ENCODE assay signal across 1 cellular context in genomic region chr2:169827272-169828140, GRCh38.
A peak's percentile ranks its signal among the peaks of the same experiment; 100 is the strongest.
TF ChIP-seq lines count a peak whose summit lies in the region.

TSS of gene UBR3 (plus strand) at chr2:169827454. CDS start at chr2:169827508, 54 bp downstream.

TF ChIP-seq in HepG2, 621 proteins besides CTCF, POLR2A, EP300 and RAD21 (continued from another document and continues in another):
- peak; percentile 17; the same call in 1 of the 2 replicates for TF ChIP-seq IRF9 (CRISPR knock-in tag; IDR thresholded peaks at IDR 0.05; ENCODE audit: borderline replicate concordance)
- no peak for TF ChIP-seq ZNF460 (CRISPR knock-in tag; IDR thresholded peaks at IDR 0.05; ENCODE audit: borderline replicate concordance)
- no peak; the same call in 1 of the 2 replicates for TF ChIP-seq ATF3 (CRISPR knock-in tag; IDR thresholded peaks at IDR 0.05)
- no peak for TF ChIP-seq HINFP (CRISPR knock-in tag; IDR thresholded peaks at IDR 0.05; ENCODE audit: low read depth)
- TF ChIP-seq SOX5 (CRISPR knock-in tag; IDR thresholded peaks at IDR 0.05; ENCODE audit: borderline replicate concordance), result no peak; the same call in 1 of the 2 replicates
- peak; percentile 61; the same call in 1 of the 2 replicates for TF ChIP-seq CENPT (CRISPR knock-in tag; IDR thresholded peaks at IDR 0.05; ENCODE audit: low read depth)
- TF ChIP-seq SOX13 (IDR thresholded peaks at IDR 0.05), result no peak
- TF ChIP-seq SOX13 (CRISPR knock-in tag; conservative IDR thresholded peaks at IDR 0.05 in 1 of 2, IDR thresholded peaks at IDR 0.05 in 1 of 2), result 0 out of 4 replicates have a peak, but pooled peaks of 1 of the 2 experiments have one; percentile 10
- no peak for TF ChIP-seq HNRNPH1 (optimal IDR thresholded peaks at IDR 0.05; ENCODE audit: low read depth, low read length)
- TF ChIP-seq SNAPC2 (CRISPR knock-in tag; IDR thresholded peaks at IDR 0.05), result 0 out of 2 replicates have a peak, but pooled peaks have one; percentile 48
- no peak for TF ChIP-seq KDM6A (CRISPR knock-in tag; IDR thresholded peaks at IDR 0.05; ENCODE audit: low read depth)
- TF ChIP-seq ZNF281 (CRISPR knock-in tag; IDR thresholded peaks at IDR 0.05; ENCODE audit: borderline replicate concordance), result no peak
- TF ChIP-seq ZNF710 (CRISPR knock-in tag; IDR thresholded peaks at IDR 0.05; ENCODE audit: borderline replicate concordance), result no peak
- no peak for TF ChIP-seq ZNF567 (CRISPR knock-in tag; IDR thresholded peaks at IDR 0.05; ENCODE audit: borderline replicate concordance)
- TF ChIP-seq AGO2 (optimal IDR thresholded peaks at IDR 0.05; ENCODE audit: low read depth, low read length), result peak; percentile 54
- TF ChIP-seq ZNF7 (CRISPR knock-in tag; IDR thresholded peaks at IDR 0.05), result no peak
- TF ChIP-seq ZNF34 (CRISPR knock-in tag; IDR thresholded peaks at IDR 0.05; ENCODE audit: borderline replicate concordance), result 0 out of 2 replicates have a peak, but pooled peaks have one; percentile 74
- peak; percentile 32; the same call in 1 of the 2 replicates for TF ChIP-seq ZNF234 (CRISPR knock-in tag; conservative IDR thresholded peaks at IDR 0.05)
- TF ChIP-seq SP5 (CRISPR knock-in tag; IDR thresholded peaks at IDR 0.05; ENCODE audit: borderline replicate concordance, low read depth), result peak; percentile 93
- TF ChIP-seq KLF6 (CRISPR knock-in tag; IDR thresholded peaks at IDR 0.05), result peak; percentile 39
- no peak for TF ChIP-seq MEF2D (CRISPR knock-in tag; IDR thresholded peaks at IDR 0.05)
- TF ChIP-seq RBM39 (IDR thresholded peaks at IDR 0.05; ENCODE audit: low read depth, low read length, poor library complexity, severe bottlenecking), result no peak
- 0 out of 2 replicates have a peak, but pooled peaks have one; percentile 9 for TF ChIP-seq RERE (CRISPR knock-in tag; IDR thresholded peaks at IDR 0.05; ENCODE audit: low read depth)
- TF ChIP-seq NFIC (IDR thresholded peaks at IDR 0.05; ENCODE audit: low read length), result no peak
- no peak for TF ChIP-seq RARG (CRISPR knock-in tag; IDR thresholded peaks at IDR 0.05; ENCODE audit: low read depth)
- no peak for TF ChIP-seq ZBTB1 (CRISPR knock-in tag; IDR thresholded peaks at IDR 0.05; ENCODE audit: borderline replicate concordance)
- TF ChIP-seq PRPF4 (IDR thresholded peaks at IDR 0.05; ENCODE audit: low read depth, low read length, poor library complexity, severe bottlenecking), result no peak
- peak; percentile 76 for TF ChIP-seq ZNF782 (CRISPR knock-in tag; IDR thresholded peaks at IDR 0.05; ENCODE audit: borderline replicate concordance)
- no peak for TF ChIP-seq TERF1 (CRISPR knock-in tag; IDR thresholded peaks at IDR 0.05)
- peak; percentile 48 to 65 for TF ChIP-seq HMGXB4 (CRISPR knock-in tag; IDR thresholded peaks at IDR 0.05; ENCODE audit: borderline replicate concordance in 1 of 2, low read depth in 1 of 2)
- peak; percentile 86 for TF ChIP-seq MXI1 (IDR thresholded peaks at IDR 0.05; ENCODE audit: borderline replicate concordance, low read depth, low read length)
- TF ChIP-seq PHF5A (CRISPR knock-in tag; IDR thresholded peaks at IDR 0.05; ENCODE audit: low read depth, unreplicated experiment), result no peak
- no peak for TF ChIP-seq ESRRA (CRISPR knock-in tag; IDR thresholded peaks at IDR 0.05; ENCODE audit: low read depth)
- 0 out of 2 replicates have a peak, but pooled peaks have one; percentile 60 for TF ChIP-seq ZNF841 (CRISPR knock-in tag; IDR thresholded peaks at IDR 0.05; ENCODE audit: borderline replicate concordance)
- no peak for TF ChIP-seq MBD4 (IDR thresholded peaks at IDR 0.05; ENCODE audit: borderline replicate concordance, low read length)
- TF ChIP-seq ZNF597 (CRISPR knock-in tag; IDR thresholded peaks at IDR 0.05), result no peak
- TF ChIP-seq HCFC1 (IDR thresholded peaks at IDR 0.05; ENCODE audit: low read depth, low read length), result peak; percentile 42; the same call in 1 of the 2 replicates
- no peak for TF ChIP-seq NFKB2 (CRISPR knock-in tag; IDR thresholded peaks at IDR 0.05; ENCODE audit: borderline replicate concordance)
- 0 out of 2 replicates have a peak, but pooled peaks have one; percentile 71 for TF ChIP-seq GLMP (CRISPR knock-in tag; IDR thresholded peaks at IDR 0.05; ENCODE audit: borderline replicate concordance)
